Comparison of ENCODE assay signal across 8 cellular contexts in genomic region chr19:58305932-58306323, GRCh38. TPM values are rescaled to one million over a fixed set of nuclear protein-coding genes. Genes with fewer than 3 reads are reported as not detected.
A peak's percentile ranks its signal among the peaks of the same experiment; 100 is the strongest.
DNase-seq lines count a peak whose midpoint lies in the region; ATAC-seq, FAIRE-seq and TF ChIP-seq lines count a peak whose summit lies in the region.

No MANE protein-coding gene starts in this region.

- intact Hi-C loops in PC-3 (cut with micrococcal nuclease), result loop anchor here (1.0 to 2.0 kb wide), 4 partner anchors 20 to 160 kb away; partner anchors contain the start of genes ZNF8, ZNF837 and ZSCAN22
- intact Hi-C loops in pancreas (cut with DNase I), result no loop called here

- POLR2A ChIA-PET in PC-3 (lab: Charles Lee; ENCODE audit: unreplicated experiment), result no interaction called here

- ATAC-seq in PC-3 (no peak), pancreas (no peak), HG02870 (IDR thresholded peaks at IDR 0.05; ENCODE audit: unreplicated experiment) (no peak)

- TF ChIP-seq CTCF in GM12875 (IDR thresholded peaks at IDR 0.05; ENCODE audit: borderline replicate concordance, insufficient read depth, low read depth, low read length) (no peak), PC-3 (conservative IDR thresholded peaks at IDR 0.05; ENCODE audit: low read depth, low read length) (no peak), epithelial cell of esophagus (IDR thresholded peaks at IDR 0.05; ENCODE audit: insufficient read depth, low read depth, low read length, missing control alignments) (no peak), pancreas (IDR thresholded peaks at IDR 0.05) (no peak)

- H4K20me1 ChIP-seq in PC-3 (ENCODE audit: low read length), result no peaks in the 10 kb centered on the region

- no peaks in the 10 kb centered on the region for H3K9me2 ChIP-seq in PC-3 (replicated peaks; ENCODE audit: low read length)

- no TSS peak for BruUV-seq in PC-3 (replicated peaks; lab: Mats Ljungman, UMichigan)

- H3K27me3 ChIP-seq in PC-3 (ENCODE audit: low read length) (no peaks in the 10 kb centered on the region), pancreas (no peaks in the 10 kb centered on the region)

- no peak overlapping the region for H2AFZ ChIP-seq in PC-3 (ENCODE audit: low read length)

- WGBS in pancreas, 2 donors, result 60 to 67% methylated on average over 12 of the region's 12 CpGs

- peak overlapping the region; percentile 80 for H3K4me2 ChIP-seq in PC-3 (ENCODE audit: low read length)

- H3K4me3 ChIP-seq in GM12875 (ENCODE audit: low read depth, low read length) (peak overlapping the region; percentile 99), PC-3 (ENCODE audit: low read length) (peak overlapping the region; percentile 81), epithelial cell of esophagus (ENCODE audit: low read length) (peak overlapping the region; percentile 84), pancreas (peak overlapping the region; percentile 67 to 97 (median 92))

- DNase-seq in PC-3 (no peak), epithelial cell of esophagus (ENCODE audit: low read depth) (peak; percentile 12), pancreas (no peak), NCI-H748 (lab: John Stamatoyannopoulos, UW; ENCODE audit: unreplicated experiment) (no peak), cerebellar nuclear complex (lab: John Stamatoyannopoulos, UW) (no peak)
- DNase-seq in effector CD8-positive, alpha-beta T cell (lab: John Stamatoyannopoulos, UW), result no peak

- no peaks in the 10 kb centered on the region for H3K9me3 ChIP-seq in PC-3 (ENCODE audit: low read length)
- H3K9me3 ChIP-seq in pancreas, result no peaks in the 10 kb centered on the region

- H3K27ac ChIP-seq in PC-3 (ENCODE audit: low read length) (no peak overlapping the region), pancreas (peak overlapping the region in 1 of 4 donors; percentile 75)

- no peaks in the 10 kb centered on the region for H3F3A ChIP-seq in PC-3 (ENCODE audit: low read length, unreplicated experiment)

- peak overlapping the region; percentile 77 for H3K9ac ChIP-seq in PC-3 (ENCODE audit: low read length)

- CTCF ChIA-PET in PC-3 (lab: Charles Lee), result no interaction called here

- H3K4me1 ChIP-seq in PC-3 (ENCODE audit: insufficient read depth, low read length), result peaks cover 8% of the 10 kb centered on the region
- peaks cover 0 to 11% (median 0%) of the 10 kb centered on the region in 3 donors for H3K4me1 ChIP-seq in pancreas

- H3K79me2 ChIP-seq in PC-3 (ENCODE audit: low read length), result peaks cover 28% of the 10 kb centered on the region

- H3K36me3 ChIP-seq in PC-3 (ENCODE audit: low read depth, low read length) (peaks cover 52% of the 10 kb centered on the region), pancreas (no peaks in the 10 kb centered on the region)

- FAIRE-seq in pancreas (lab: Jason Lieb, UNC), result no peak

RNA-seq across cellular contexts. Expression of gene ERVK3-1, which starts 0.8 kb away (rescaled TPM):
- total RNA-seq in PC-3 (2014; rRNA removed) (104 and 116 TPM in 2 replicates), pancreas (10 to 100 TPM in 5 of 6 donors, 1 to 10 TPM in 1; 8.6 to 17.6 (median 14.0) TPM)
- 10 to 100 TPM; 21.0 to 41.6 TPM for polyA plus RNA-seq in pancreas

RNA-seq across cellular contexts. Expression of gene ZSCAN22, which starts 20.9 kb away (rescaled TPM):
- total RNA-seq in PC-3 (2014; rRNA removed) (4.0 and 4.3 TPM in 2 replicates), pancreas (1 to 10 TPM in 4 of 6 donors, under 1 TPM in 2; 0.97 to 2.5 (median 1.6) TPM)
- under 1 TPM; 0.65 to 0.87 TPM for polyA plus RNA-seq in pancreas

RNA-seq across cellular contexts. Expression of gene ZNF8, which starts 27.2 kb away (rescaled TPM):
- total RNA-seq in PC-3 (2014; rRNA removed), result 7.3 and 7.9 TPM in 2 replicates
- 1 to 10 TPM; 1.6 to 3.6 (median 2.0) TPM for total RNA-seq in pancreas
- polyA plus RNA-seq in pancreas, result 1 to 10 TPM; 1.4 to 1.5 TPM

RNA-seq across cellular contexts. Expression of gene A1BG, which starts 47.4 kb away (rescaled TPM):
- 0.92 and 1.9 TPM in 2 replicates for total RNA-seq in PC-3 (2014; rRNA removed)
- 10 to 100 TPM in 1 of 6 donors, 1 to 10 TPM in 5; 3.3 to 10.6 (median 5.9) TPM for total RNA-seq in pancreas
- 10 to 100 TPM; 22.3 to 49.0 TPM for polyA plus RNA-seq in pancreas

RNA-seq across cellular contexts. Expression of gene ZNF497, which starts 56.6 kb away (rescaled TPM):
- total RNA-seq in PC-3 (2014; rRNA removed) (2.2 and 4.0 TPM in 2 replicates), pancreas (1 to 10 TPM in 5 of 6 donors, under 1 TPM in 1; 0.95 to 2.0 (median 1.4) TPM)
- 1 to 10 TPM; 4.7 to 5.3 TPM for polyA plus RNA-seq in pancreas
